In genomic region chr1:178541829-178542553, GRCh38 we compare ENCODE assay signal across 8 cellular contexts. TPM values are rescaled to one million over a fixed set of nuclear protein-coding genes. Genes with fewer than 3 reads are reported as not detected.
DNase-seq lines count a peak whose midpoint lies in the region; ATAC-seq and TF ChIP-seq lines count a peak whose summit lies in the region.

No MANE protein-coding gene starts in this region.

- peak overlapping the region; percentile 60 for H3K9ac ChIP-seq in HUES6 (ENCODE audit: low read length)

- H3K4me3 ChIP-seq in HUES6 (ENCODE audit: low read depth, low read length) (peak overlapping the region; percentile 88), lower lobe of right lung (peak overlapping the region; percentile 86)

- TF ChIP-seq CTCF in lower lobe of right lung (IDR thresholded peaks at IDR 0.05) = no peak

- H3K4me1 ChIP-seq in HUES6 (ENCODE audit: control insufficient read depth, insufficient read depth, low read length) (0 out of 2 replicates have a peak, but pooled peaks cover 4% of the 10 kb centered on the region), lower lobe of right lung (peaks cover 13% of the 10 kb centered on the region)

- H3K36me3 ChIP-seq in HUES6 (ENCODE audit: control insufficient read depth, insufficient read depth, low read length) (no peaks in the 10 kb centered on the region), lower lobe of right lung (no peaks in the 10 kb centered on the region)

- no peaks in the 10 kb centered on the region for H3K9me3 Mint-ChIP-seq in dendritic cell treated with granulocyte-macrophage colony-stimulating factor and Interleukin-4, amounts not matched to agents 40 ng/mL and 50 ng/mL, for 4 days
- no peaks in the 10 kb centered on the region for H3K9me3 Mint-ChIP-seq in stimulated activated memory B cell treated with anti-CD40 and anti-IgM and Interleukin-4, amounts not matched to agents 10 μg/mL and 1 μg/mL and 100 μg/mL, for 72 hours

- H3K9me3 ChIP-seq in HUES6 (ENCODE audit: control insufficient read depth, insufficient read depth, low read depth, low read length) = no peaks in the 10 kb centered on the region
- no peaks in the 10 kb centered on the region for H3K9me3 ChIP-seq in lower lobe of right lung

- intact Hi-C loops in dendritic cell treated with granulocyte-macrophage colony-stimulating factor and Interleukin-4, amounts not matched to agents 40 ng/mL and 50 ng/mL, for 4 days (cut with micrococcal nuclease) = loop anchor here (1.0 to 10.0 kb wide), 3 partner anchors 183 to 540 kb away; partner anchors contain the start of genes RALGPS2 and TOR3A
- intact Hi-C loops in lower lobe of right lung (cut with DNase I) = loop anchor here (5.0 kb wide), 1 partner anchor 210 kb away; no protein-coding TSS in a partner anchor

- DNase-seq in Daoy (ENCODE audit: low read depth) (peak; percentile 35), T-helper 22 cell (ENCODE audit: low read depth) (peak; percentile 7), lower lobe of right lung (peak; percentile 72), NCI-H2107 treated with DMSO at 0.1 percent for 48 hours (lab: John Stamatoyannopoulos, UW; ENCODE audit: unreplicated experiment) (no peak)

- H3K27ac ChIP-seq in HUES6 (ENCODE audit: low read depth, low read length) (no peak overlapping the region), lower lobe of right lung (peak overlapping the region; percentile 75)

- peaks cover 16% of the 10 kb centered on the region for H3K36me3 Mint-ChIP-seq in dendritic cell treated with granulocyte-macrophage colony-stimulating factor and Interleukin-4, amounts not matched to agents 40 ng/mL and 50 ng/mL, for 4 days (ENCODE audit: low read depth)
- H3K36me3 Mint-ChIP-seq in stimulated activated memory B cell treated with anti-CD40 and anti-IgM and Interleukin-4, amounts not matched to agents 10 μg/mL and 1 μg/mL and 100 μg/mL, for 72 hours = peaks cover 22% of the 10 kb centered on the region

- H3K27me3 ChIP-seq in HUES6 (ENCODE audit: control insufficient read depth, insufficient read depth, low read length) = no peaks in the 10 kb centered on the region
- H3K27me3 ChIP-seq in lower lobe of right lung (ENCODE audit: low read depth) = no peaks in the 10 kb centered on the region

- peak overlapping the region; percentile 91 for H3K27ac Mint-ChIP-seq in dendritic cell treated with granulocyte-macrophage colony-stimulating factor and Interleukin-4, amounts not matched to agents 40 ng/mL and 50 ng/mL, for 4 days
- H3K27ac Mint-ChIP-seq in stimulated activated memory B cell treated with anti-CD40 and anti-IgM and Interleukin-4, amounts not matched to agents 10 μg/mL and 1 μg/mL and 100 μg/mL, for 72 hours = peak overlapping the region; percentile 96

- H3K4me1 Mint-ChIP-seq in dendritic cell treated with granulocyte-macrophage colony-stimulating factor and Interleukin-4, amounts not matched to agents 40 ng/mL and 50 ng/mL, for 4 days (ENCODE audit: low read depth) = peaks cover 13% of the 10 kb centered on the region
- H3K4me1 Mint-ChIP-seq in stimulated activated memory B cell treated with anti-CD40 and anti-IgM and Interleukin-4, amounts not matched to agents 10 μg/mL and 1 μg/mL and 100 μg/mL, for 72 hours = peaks cover 42% of the 10 kb centered on the region

- H3K4me3 Mint-ChIP-seq in dendritic cell treated with granulocyte-macrophage colony-stimulating factor and Interleukin-4, amounts not matched to agents 40 ng/mL and 50 ng/mL, for 4 days = peak overlapping the region; percentile 93
- H3K4me3 Mint-ChIP-seq in stimulated activated memory B cell treated with anti-CD40 and anti-IgM and Interleukin-4, amounts not matched to agents 10 μg/mL and 1 μg/mL and 100 μg/mL, for 72 hours = peak overlapping the region; percentile 98

- ATAC-seq in GM21381 (IDR thresholded peaks at IDR 0.05; ENCODE audit: unreplicated experiment) (peak; percentile 49), lower lobe of right lung (peak; percentile 74 to 86)
- peak; percentile 61 for ATAC-seq in stimulated activated memory B cell treated with anti-CD40 and anti-IgM and Interleukin-4, amounts not matched to agents 10 μg/mL and 1 μg/mL and 100 μg/mL, for 72 hours

- H3K27me3 Mint-ChIP-seq in dendritic cell treated with granulocyte-macrophage colony-stimulating factor and Interleukin-4, amounts not matched to agents 40 ng/mL and 50 ng/mL, for 4 days = peaks cover 2% of the 10 kb centered on the region
- H3K27me3 Mint-ChIP-seq in stimulated activated memory B cell treated with anti-CD40 and anti-IgM and Interleukin-4, amounts not matched to agents 10 μg/mL and 1 μg/mL and 100 μg/mL, for 72 hours = no peaks in the 10 kb centered on the region

RNA-seq across cellular contexts. Expression of gene TEX35, which starts 29.1 kb away (rescaled TPM):
- total RNA-seq in Daoy (2014; rRNA removed; shearing (Covaris generic)) = not detected in 2 replicates
- total RNA-seq in lower lobe of right lung = not detected

RNA-seq across cellular contexts. Expression of gene CLEC20A, which starts 45.2 kb away (rescaled TPM):
- not detected in 2 replicates for total RNA-seq in Daoy (2014; rRNA removed; shearing (Covaris generic))
- total RNA-seq in lower lobe of right lung = not detected
